In the genomic region with DNA sequence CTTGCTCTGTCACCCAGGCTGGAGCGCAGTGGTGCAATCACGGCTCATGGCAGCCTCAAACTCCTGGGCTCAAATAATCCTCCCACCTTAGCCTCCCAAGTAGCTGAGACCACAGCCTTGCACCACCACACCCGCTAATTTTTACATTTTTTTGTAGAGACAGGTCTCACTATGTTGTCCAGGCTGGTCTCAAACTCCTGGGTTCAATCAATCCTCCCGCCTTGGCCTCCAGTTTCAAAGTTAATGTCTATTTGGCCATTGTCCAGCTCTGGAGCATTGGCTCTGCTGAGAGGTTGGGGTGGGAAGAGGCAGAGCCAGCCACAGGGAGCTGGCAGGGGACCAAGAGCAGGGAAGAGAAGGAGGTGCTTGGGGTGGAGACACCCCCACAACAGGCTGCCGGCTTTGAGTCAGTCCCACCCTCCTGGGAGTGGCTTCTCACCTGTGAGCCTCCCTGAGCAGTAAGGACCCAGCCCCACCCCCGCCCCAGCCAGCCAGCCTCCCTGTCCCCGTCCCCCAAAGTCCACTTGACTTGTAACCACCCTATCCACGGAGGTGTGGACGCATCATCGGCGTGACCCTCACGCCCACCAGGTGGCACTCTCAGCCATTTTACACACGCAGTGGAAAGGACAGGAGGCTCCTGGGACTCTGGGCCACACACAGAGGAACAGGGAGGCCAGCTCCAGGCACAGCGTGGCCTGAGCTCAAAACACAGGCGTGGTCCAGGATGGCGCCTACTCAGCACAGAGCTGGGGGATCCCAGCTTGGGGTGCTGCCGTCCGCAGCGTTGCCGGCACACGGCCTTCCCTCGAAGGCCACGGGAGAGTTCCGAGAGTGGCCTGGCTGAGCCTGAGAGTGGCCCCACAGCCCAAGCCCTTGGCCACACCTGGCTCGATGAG, we compare ENCODE assay signal across 8 cellular contexts. TPM values are rescaled to one million over a fixed set of nuclear protein-coding genes. Genes with fewer than 3 reads are reported as not detected.
DNase-seq lines count a peak whose midpoint lies in the region; ATAC-seq, FAIRE-seq and TF ChIP-seq lines count a peak whose summit lies in the region.

No MANE protein-coding gene starts in this region.

- peak; percentile 85 for TF ChIP-seq CTCF in BE2C (IDR thresholded peaks at IDR 0.05; ENCODE audit: low read depth, low read length)
- peak; percentile 82 for TF ChIP-seq CTCF in HFFc6 (IDR thresholded peaks at IDR 0.05)
- peak; percentile 55 to 80 for TF ChIP-seq CTCF in endothelial cell of umbilical vein (IDR thresholded peaks at IDR 0.05; ENCODE audit: extremely low read depth in 1 of 2, insufficient read depth in 1 of 2, low read depth in 1 of 2, low read length in 2 of 2)
- peak; percentile 34 for TF ChIP-seq CTCF in mucosa of descending colon (IDR thresholded peaks at IDR 0.05)

- H3K4me3 Mint-ChIP-seq in HFFc6: no peak overlapping the region

- POLR2A ChIA-PET in endothelial cell of umbilical vein (lab: Charles Lee): interaction anchor here (0.7 kb wide), 1 partner anchor 103 kb away, joined by 4 read pairs; no protein-coding TSS in a partner anchor

- CTCF ChIA-PET in endothelial cell of umbilical vein (lab: Charles Lee): interaction anchor here (0.6 to 7.0 kb wide), 26 partner anchors 9 to 342 kb away, joined by 3 to 91 read pairs (median 4); a partner anchor contains a TSS

- H2AFZ ChIP-seq in endothelial cell of umbilical vein (ENCODE audit: low read depth, low read length): no peak overlapping the region

- DNase-seq in BE2C (peak; percentile 90), HFFc6 (peak; percentile 57), NCI-H82 treated with DMSO at 0.1 percent for 48 hours (lab: John Stamatoyannopoulos, UW; ENCODE audit: unreplicated experiment) (peak; percentile 47), endothelial cell of umbilical vein (ENCODE audit: low read depth, low spot score) (peak; percentile 80), mucosa of descending colon (peak in 2 of 3 donors; percentile 85 to 90), NCI-H1048 (lab: John Stamatoyannopoulos, UW) (no peak)
- DNase-seq in activated CD8-positive, alpha-beta memory T cell treated with anti-CD3 and anti-CD28 coated beads, Interleukin-2, amount 50 U/mL, for 1 hour (ENCODE audit: extremely low read depth): peak; percentile 12
- peak; percentile 12 to 25 for DNase-seq in stimulated activated CD8-positive, alpha-beta memory T cell treated with anti-CD3 and anti-CD28 coated beads, Interleukin-7, amount 100 ng/mL, for 4 hours (ENCODE audit: low read depth in 2 of 2)

- no peak overlapping the region for H3K27ac ChIP-seq in endothelial cell of umbilical vein (ENCODE audit: insufficient read depth, low read depth, low read length)

- H3K4me1 ChIP-seq in BE2C (no peaks in the 10 kb centered on the region; the same call in 1 of the 2 replicates), endothelial cell of umbilical vein (ENCODE audit: control insufficient read depth, extremely low read depth, insufficient read depth, low read length) (no peaks in the 10 kb centered on the region), mucosa of descending colon (ENCODE audit: low read depth) (no peaks in the 10 kb centered on the region)

- H3K4me2 ChIP-seq in endothelial cell of umbilical vein (ENCODE audit: insufficient read depth, low read length): no peak overlapping the region

- ATAC-seq in mucosa of descending colon: peak; percentile 91

- H3K9me3 Mint-ChIP-seq in HFFc6: peaks cover 18% of the 10 kb centered on the region

- no peak overlapping the region for H3K9ac ChIP-seq in endothelial cell of umbilical vein (replicated peaks; ENCODE audit: extremely low read depth, insufficient read depth, low read length)

- no peak overlapping the region for H3K27ac Mint-ChIP-seq in HFFc6

- H3K36me3 Mint-ChIP-seq in HFFc6 (ENCODE audit: low read depth): no peaks in the 10 kb centered on the region; the same call in 1 of the 2 replicates

- H3K9me3 ChIP-seq in BE2C (no peaks in the 10 kb centered on the region), endothelial cell of umbilical vein (replicated peaks; ENCODE audit: control insufficient read depth, insufficient read depth, low read length) (no peaks in the 10 kb centered on the region), mucosa of descending colon (no peaks in the 10 kb centered on the region)

- H3K9me1 ChIP-seq in endothelial cell of umbilical vein (replicated peaks; ENCODE audit: control insufficient read depth, extremely low read depth, insufficient read depth, low read length): no peaks in the 10 kb centered on the region

- H3K4me3 ChIP-seq in BE2C (ENCODE audit: low read depth, low read length): no peak overlapping the region
- no peak overlapping the region for H3K4me3 ChIP-seq in endothelial cell of umbilical vein (replicated peaks in 1 of 3; ENCODE audit: insufficient read depth in 1 of 3, low read depth in 1 of 3, low read length in 3 of 3)
- no peak overlapping the region for H3K4me3 ChIP-seq in mucosa of descending colon

- H3K4me1 Mint-ChIP-seq in HFFc6 (ENCODE audit: low read depth): no peaks in the 10 kb centered on the region

- TF ChIP-seq POLR2A in endothelial cell of umbilical vein (IDR thresholded peaks at IDR 0.05; ENCODE audit: low read depth, low read length): no peak

- H3K79me2 ChIP-seq in endothelial cell of umbilical vein (ENCODE audit: control insufficient read depth, insufficient read depth, low read length): no peaks in the 10 kb centered on the region

- dilution Hi-C loops in endothelial cell of umbilical vein (cut with MboI; ENCODE audit: extremely low pct_ligation_motif_present, low sequenced_read_pairs): no loop called here

- H3K36me3 ChIP-seq in BE2C (no peaks in the 10 kb centered on the region), endothelial cell of umbilical vein (ENCODE audit: control insufficient read depth in 2 of 2, extremely low read depth in 1 of 2, insufficient read depth in 2 of 2, low read length in 2 of 2) (no peaks in the 10 kb centered on the region), mucosa of descending colon (ENCODE audit: low read depth) (no peaks in the 10 kb centered on the region)

- H3K27me3 Mint-ChIP-seq in HFFc6 (ENCODE audit: insufficient read depth): peaks cover 17% of the 10 kb centered on the region

- peak; percentile 80 for FAIRE-seq in endothelial cell of umbilical vein (lab: Jason Lieb, UNC)

- no peaks in the 10 kb centered on the region for H3K27me3 ChIP-seq in BE2C
- no peaks in the 10 kb centered on the region for H3K27me3 ChIP-seq in endothelial cell of umbilical vein (ENCODE audit: control insufficient read depth in 2 of 2, insufficient read depth in 2 of 2, low read length in 2 of 2)

- no peaks in the 10 kb centered on the region for H4K20me1 ChIP-seq in endothelial cell of umbilical vein (replicated peaks; ENCODE audit: control insufficient read depth, extremely low read depth, insufficient read depth, low read length)

- BruUV-seq in endothelial cell of umbilical vein (replicated peaks; lab: Mats Ljungman, UMichigan): no TSS peak

- intact Hi-C loops in endothelial cell of umbilical vein (cut with micrococcal nuclease) (loop anchor here (1.0 kb wide), 3 partner anchors 47 to 99 kb away; no protein-coding TSS in a partner anchor), mucosa of descending colon (cut with DNase I, micrococcal nuclease) (no loop called here)

TF ChIP-seq in endothelial cell of umbilical vein, 7 proteins besides CTCF, POLR2A, EP300 and RAD21:
- TF ChIP-seq FOS (IDR thresholded peaks at IDR 0.05; ENCODE audit: borderline replicate concordance, insufficient read depth, low read length) (no peak), GATA2 (IDR thresholded peaks at IDR 0.05; ENCODE audit: insufficient read depth, insufficient read length, low read depth, low read length) (no peak), MYC (IDR thresholded peaks at IDR 0.05; ENCODE audit: low read depth, low read length) (no peak), EZH2 (IDR thresholded peaks at IDR 0.05; ENCODE audit: borderline replicate concordance, low read depth, low read length, severe bottlenecking) (no peak), POLR2AphosphoS5 (IDR thresholded peaks at IDR 0.05; ENCODE audit: insufficient read depth, low read depth, low read length) (no peak), JUN (IDR thresholded peaks at IDR 0.05; ENCODE audit: borderline replicate concordance, insufficient read depth, insufficient read length, low read depth) (no peak)
- TF ChIP-seq, protein P1, sequence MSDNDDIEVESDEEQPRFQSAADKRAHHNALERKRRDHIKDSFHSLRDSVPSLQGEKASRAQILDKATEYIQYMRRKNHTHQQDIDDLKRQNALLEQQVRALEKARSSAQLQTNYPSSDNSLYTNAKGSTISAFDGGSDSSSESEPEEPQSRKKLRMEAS (IDR thresholded peaks at IDR 0.05; ENCODE audit: insufficient read depth, insufficient read length): no peak
TF ChIP-seq in endothelial cell of umbilical vein: peak in this region for 0.

RNA-seq across cellular contexts. Expression of a gene that starts 22.8 kb away (rescaled TPM):
- polyA plus RNA-seq in BE2C (2012; ENCODE audit: insufficient read depth, insufficient read length, low read depth): not detected
- total RNA-seq in HFFc6 (2021; fragmentation: NEBNext Ultra II Directional; extraction: Animal tissue kit (Norgen Biotek cat#: 25700)): not detected
- total RNA-seq in endothelial cell of umbilical vein (not detected in 2 replicates), mucosa of descending colon (not detected)
- polyA plus RNA-seq in endothelial cell of umbilical vein: not detected in 2 replicates
- not detected in 2 replicates for polyA plus RNA-seq in endothelial cell of umbilical vein (2011; cell fraction: cytosol; rRNA removed)
- not detected in 2 replicates for polyA plus RNA-seq in endothelial cell of umbilical vein (2011; cell fraction: nucleus; rRNA removed)
- polyA plus RNA-seq in endothelial cell of umbilical vein (2012): not detected in 2 replicates
- polyA minus RNA-seq in endothelial cell of umbilical vein: not detected in 2 replicates
- not detected for polyA minus RNA-seq in endothelial cell of umbilical vein (2011; cell fraction: cytosol; rRNA and poly(A)+ RNA removed)
- not detected in 2 replicates for polyA minus RNA-seq in endothelial cell of umbilical vein (2011; cell fraction: nucleus; rRNA and poly(A)+ RNA removed)

RNA-seq across cellular contexts. Expression of a gene that starts 23.5 kb away (rescaled TPM):
- polyA plus RNA-seq in BE2C (2012; ENCODE audit: insufficient read depth, insufficient read length, low read depth): 7.5 TPM
- total RNA-seq in HFFc6 (2021; fragmentation: NEBNext Ultra II Directional; extraction: Animal tissue kit (Norgen Biotek cat#: 25700)): under 1 TPM; 0.15 to 0.59 (median 0.38) TPM
- 1.00 and 1.5 TPM in 2 replicates for total RNA-seq in endothelial cell of umbilical vein
- 0.69 and 0.94 TPM in 2 replicates for polyA plus RNA-seq in endothelial cell of umbilical vein
- 0.17 and 0.45 TPM in 2 replicates for polyA plus RNA-seq in endothelial cell of umbilical vein (2011; cell fraction: cytosol; rRNA removed)
- polyA plus RNA-seq in endothelial cell of umbilical vein (2011; cell fraction: nucleus; rRNA removed): 0.59 and 1.1 TPM in 2 replicates
- polyA plus RNA-seq in endothelial cell of umbilical vein (2012): 0.90 and 2.0 TPM in 2 replicates
- 0.21 and 0.24 TPM in 2 replicates for polyA minus RNA-seq in endothelial cell of umbilical vein
- polyA minus RNA-seq in endothelial cell of umbilical vein (2011; cell fraction: cytosol; rRNA and poly(A)+ RNA removed): 45.0 TPM
- 0.72 and 1.2 TPM in 2 replicates for polyA minus RNA-seq in endothelial cell of umbilical vein (2011; cell fraction: nucleus; rRNA and poly(A)+ RNA removed)
- 10 to 100 TPM in 2 of 3 donors, 1 to 10 TPM in 1; 9.9 to 23.8 (median 15.6) TPM for total RNA-seq in mucosa of descending colon

Comparison
In these comparisons a context has a peak if more than half of its experiments do, and no peak if none do; other contexts are left out.
1. CTCF ChIP-seq: peak in every context shown above with its lines; median percentile 85 in BE2C; 82 in HFFc6; 68 in endothelial cell of umbilical vein; 34 in mucosa of descending colon.